In genomic region chr10:101986277-101986971, GRCh38 we compare ENCODE assay signal across 9 cellular contexts.
A peak's percentile ranks its signal among the peaks of the same experiment; 100 is the strongest.
DNase-seq lines count a peak whose midpoint lies in the region; TF ChIP-seq lines count a peak whose summit lies in the region.
"Had no signal": no experiment of that assay in that cellular context is flagged by ENCODE, and none has a peak within 500 bp of the region (broad histone marks: within the 10 kb centered on the region; RNA-seq: fewer than 3 reads in every experiment).

No MANE protein-coding gene starts in this region.

- no peaks in the 10 kb centered on the region for H3K4me1 ChIP-seq in vagina

- no peak for DNase-seq in activated CD4-positive, alpha-beta T cell treated with anti-CD3 and anti-CD28 coated beads, Interleukin-2, amount 10 ng/mL, durations not matched to agents 7 days and 5 days
- no peak for DNase-seq in activated CD4-positive, alpha-beta T cell treated with anti-CD3 and anti-CD28 coated beads, Interleukin-2, amount 50 U/mL, for 1 hour
- DNase-seq in NCI-H2029 treated with DMSO at 0.1 percent for 48 hours (lab: John Stamatoyannopoulos, UW), result peak; percentile 14
- DNase-seq in endothelial cell (ENCODE audit: low spot score), result no peak
- peak; percentile 52 for DNase-seq in pons (ENCODE audit: low spot score)
- no peak for DNase-seq in HFFc6
- DNase-seq in vagina (ENCODE audit: extremely low spot score in 2 of 2), result no peak
- no peak for DNase-seq in inferior parietal cortex (ENCODE audit: extremely low spot score)

- no peak for TF ChIP-seq CTCF in endothelial cell (IDR thresholded peaks at IDR 0.05; ENCODE audit: unreplicated experiment)
- TF ChIP-seq CTCF in HFFc6 (IDR thresholded peaks at IDR 0.05), result no peak
- TF ChIP-seq CTCF in vagina (IDR thresholded peaks at IDR 0.05), result no peak

- H3K4me3 Mint-ChIP-seq in activated CD4-positive, alpha-beta T cell treated with anti-CD3 and anti-CD28 coated beads, Interleukin-2, amount 10 ng/mL, durations not matched to agents 7 days and 5 days, result no peak overlapping the region
- H3K4me3 Mint-ChIP-seq in endothelial cell (ENCODE audit: unreplicated experiment) (peak overlapping the region; percentile 11), HFFc6 (no peak overlapping the region)

- POLR2A ChIA-PET in activated CD4-positive, alpha-beta T cell treated with anti-CD3 and anti-CD28 coated beads, Interleukin-2, amount 10 ng/mL, durations not matched to agents 7 days and 5 days (lab: Charles Lee), result no interaction called here

- no peaks in the 10 kb centered on the region for H3K27me3 ChIP-seq in vagina

- intact Hi-C loops in vagina (cut with DNase I), result no loop called here

- TF ChIP-seq POLR2A in vagina (IDR thresholded peaks at IDR 0.05), result no peak

- peak overlapping the region; percentile 10 for H3K27ac Mint-ChIP-seq in activated CD4-positive, alpha-beta T cell treated with anti-CD3 and anti-CD28 coated beads, Interleukin-2, amount 10 ng/mL, durations not matched to agents 7 days and 5 days
- H3K27ac Mint-ChIP-seq in endothelial cell (ENCODE audit: unreplicated experiment) (no peak overlapping the region), HFFc6 (no peak overlapping the region)

- peaks cover 33% of the 10 kb centered on the region for H3K36me3 Mint-ChIP-seq in activated CD4-positive, alpha-beta T cell treated with anti-CD3 and anti-CD28 coated beads, Interleukin-2, amount 10 ng/mL, durations not matched to agents 7 days and 5 days (ENCODE audit: low read depth)
- H3K36me3 Mint-ChIP-seq in endothelial cell (ENCODE audit: low read depth, unreplicated experiment) (peaks cover 31% of the 10 kb centered on the region), HFFc6 (ENCODE audit: low read depth) (peaks cover 29% of the 10 kb centered on the region; the same call in 1 of the 2 replicates)

- no peaks in the 10 kb centered on the region for H3K9me3 Mint-ChIP-seq in activated CD4-positive, alpha-beta T cell treated with anti-CD3 and anti-CD28 coated beads, Interleukin-2, amount 10 ng/mL, durations not matched to agents 7 days and 5 days
- H3K9me3 Mint-ChIP-seq in endothelial cell (ENCODE audit: unreplicated experiment), result no peaks in the 10 kb centered on the region
- H3K9me3 Mint-ChIP-seq in HFFc6, result no peaks in the 10 kb centered on the region

- CTCF ChIA-PET in activated CD4-positive, alpha-beta T cell treated with anti-CD3 and anti-CD28 coated beads, Interleukin-2, amount 10 ng/mL, durations not matched to agents 7 days and 5 days (lab: Charles Lee), result interaction anchor here (0.6 kb wide), 1 partner anchor 847 kb away, joined by 3 read pairs; no protein-coding TSS in a partner anchor

- H3K9me3 ChIP-seq in vagina, result no peaks in the 10 kb centered on the region

- H3K4me3 ChIP-seq in vagina, result no peak overlapping the region
- H3K4me3 ChIP-seq: SK-N-MC had no signal

- peaks cover 8% of the 10 kb centered on the region for H3K4me1 Mint-ChIP-seq in activated CD4-positive, alpha-beta T cell treated with anti-CD3 and anti-CD28 coated beads, Interleukin-2, amount 10 ng/mL, durations not matched to agents 7 days and 5 days
- peaks cover 6% of the 10 kb centered on the region for H3K4me1 Mint-ChIP-seq in endothelial cell (ENCODE audit: unreplicated experiment)
- H3K4me1 Mint-ChIP-seq in HFFc6 (ENCODE audit: low read depth), result no peaks in the 10 kb centered on the region

- H3K27me3 Mint-ChIP-seq in activated CD4-positive, alpha-beta T cell treated with anti-CD3 and anti-CD28 coated beads, Interleukin-2, amount 10 ng/mL, durations not matched to agents 7 days and 5 days, result no peaks in the 10 kb centered on the region
- no peaks in the 10 kb centered on the region for H3K27me3 Mint-ChIP-seq in endothelial cell (ENCODE audit: unreplicated experiment)
- H3K27me3 Mint-ChIP-seq in HFFc6 (ENCODE audit: insufficient read depth), result no peaks in the 10 kb centered on the region; the same call in 1 of the 2 replicates

- H3K36me3 ChIP-seq in vagina, result peaks cover 0 to 55% of the 10 kb centered on the region in 2 donors

- H3K27ac ChIP-seq in vagina, result no peak overlapping the region
- H3K27ac ChIP-seq: SK-N-MC had no signal

Comparison
In these comparisons a context has a peak if more than half of its experiments do, and no peak if none do; other contexts are left out.
1. DNase-seq: peak in NCI-H2029 treated with DMSO at 0.1 percent for 48 hours (single experiment) and pons (single experiment); none in activated CD4-positive, alpha-beta T cell treated with anti-CD3 and anti-CD28 coated beads, Interleukin-2, amount 10 ng/mL, durations not matched to agents 7 days and 5 days (single experiment), activated CD4-positive, alpha-beta T cell treated with anti-CD3 and anti-CD28 coated beads, Interleukin-2, amount 50 U/mL, for 1 hour (single experiment), endothelial cell (single experiment), HFFc6 (single experiment), vagina (0 of 2) and inferior parietal cortex (single experiment).